1 cellular context compared by ENCODE assay signal in genomic region chr14:74762917-74763802, GRCh38.
TF ChIP-seq lines count a peak whose summit lies in the region.

A gene with protein sequence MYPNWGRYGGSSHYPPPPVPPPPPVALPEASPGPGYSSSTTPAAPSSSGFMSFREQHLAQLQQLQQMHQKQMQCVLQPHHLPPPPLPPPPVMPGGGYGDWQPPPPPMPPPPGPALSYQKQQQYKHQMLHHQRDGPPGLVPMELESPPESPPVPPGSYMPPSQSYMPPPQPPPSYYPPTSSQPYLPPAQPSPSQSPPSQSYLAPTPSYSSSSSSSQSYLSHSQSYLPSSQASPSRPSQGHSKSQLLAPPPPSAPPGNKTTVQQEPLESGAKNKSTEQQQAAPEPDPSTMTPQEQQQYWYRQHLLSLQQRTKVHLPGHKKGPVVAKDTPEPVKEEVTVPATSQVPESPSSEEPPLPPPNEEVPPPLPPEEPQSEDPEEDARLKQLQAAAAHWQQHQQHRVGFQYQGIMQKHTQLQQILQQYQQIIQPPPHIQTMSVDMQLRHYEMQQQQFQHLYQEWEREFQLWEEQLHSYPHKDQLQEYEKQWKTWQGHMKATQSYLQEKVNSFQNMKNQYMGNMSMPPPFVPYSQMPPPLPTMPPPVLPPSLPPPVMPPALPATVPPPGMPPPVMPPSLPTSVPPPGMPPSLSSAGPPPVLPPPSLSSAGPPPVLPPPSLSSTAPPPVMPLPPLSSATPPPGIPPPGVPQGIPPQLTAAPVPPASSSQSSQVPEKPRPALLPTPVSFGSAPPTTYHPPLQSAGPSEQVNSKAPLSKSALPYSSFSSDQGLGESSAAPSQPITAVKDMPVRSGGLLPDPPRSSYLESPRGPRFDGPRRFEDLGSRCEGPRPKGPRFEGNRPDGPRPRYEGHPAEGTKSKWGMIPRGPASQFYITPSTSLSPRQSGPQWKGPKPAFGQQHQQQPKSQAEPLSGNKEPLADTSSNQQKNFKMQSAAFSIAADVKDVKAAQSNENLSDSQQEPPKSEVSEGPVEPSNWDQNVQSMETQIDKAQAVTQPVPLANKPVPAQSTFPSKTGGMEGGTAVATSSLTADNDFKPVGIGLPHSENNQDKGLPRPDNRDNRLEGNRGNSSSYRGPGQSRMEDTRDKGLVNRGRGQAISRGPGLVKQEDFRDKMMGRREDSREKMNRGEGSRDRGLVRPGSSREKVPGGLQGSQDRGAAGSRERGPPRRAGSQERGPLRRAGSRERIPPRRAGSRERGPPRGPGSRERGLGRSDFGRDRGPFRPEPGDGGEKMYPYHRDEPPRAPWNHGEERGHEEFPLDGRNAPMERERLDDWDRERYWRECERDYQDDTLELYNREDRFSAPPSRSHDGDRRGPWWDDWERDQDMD (N-terminal part only) (plus strand): TSS chr14:74763316. CDS start chr14:74763490, 174 bp downstream.

TF ChIP-seq in HCT116, 20 proteins besides CTCF, POLR2A, EP300 and RAD21 (continued from another document):
- TF ChIP-seq, protein P1, sequence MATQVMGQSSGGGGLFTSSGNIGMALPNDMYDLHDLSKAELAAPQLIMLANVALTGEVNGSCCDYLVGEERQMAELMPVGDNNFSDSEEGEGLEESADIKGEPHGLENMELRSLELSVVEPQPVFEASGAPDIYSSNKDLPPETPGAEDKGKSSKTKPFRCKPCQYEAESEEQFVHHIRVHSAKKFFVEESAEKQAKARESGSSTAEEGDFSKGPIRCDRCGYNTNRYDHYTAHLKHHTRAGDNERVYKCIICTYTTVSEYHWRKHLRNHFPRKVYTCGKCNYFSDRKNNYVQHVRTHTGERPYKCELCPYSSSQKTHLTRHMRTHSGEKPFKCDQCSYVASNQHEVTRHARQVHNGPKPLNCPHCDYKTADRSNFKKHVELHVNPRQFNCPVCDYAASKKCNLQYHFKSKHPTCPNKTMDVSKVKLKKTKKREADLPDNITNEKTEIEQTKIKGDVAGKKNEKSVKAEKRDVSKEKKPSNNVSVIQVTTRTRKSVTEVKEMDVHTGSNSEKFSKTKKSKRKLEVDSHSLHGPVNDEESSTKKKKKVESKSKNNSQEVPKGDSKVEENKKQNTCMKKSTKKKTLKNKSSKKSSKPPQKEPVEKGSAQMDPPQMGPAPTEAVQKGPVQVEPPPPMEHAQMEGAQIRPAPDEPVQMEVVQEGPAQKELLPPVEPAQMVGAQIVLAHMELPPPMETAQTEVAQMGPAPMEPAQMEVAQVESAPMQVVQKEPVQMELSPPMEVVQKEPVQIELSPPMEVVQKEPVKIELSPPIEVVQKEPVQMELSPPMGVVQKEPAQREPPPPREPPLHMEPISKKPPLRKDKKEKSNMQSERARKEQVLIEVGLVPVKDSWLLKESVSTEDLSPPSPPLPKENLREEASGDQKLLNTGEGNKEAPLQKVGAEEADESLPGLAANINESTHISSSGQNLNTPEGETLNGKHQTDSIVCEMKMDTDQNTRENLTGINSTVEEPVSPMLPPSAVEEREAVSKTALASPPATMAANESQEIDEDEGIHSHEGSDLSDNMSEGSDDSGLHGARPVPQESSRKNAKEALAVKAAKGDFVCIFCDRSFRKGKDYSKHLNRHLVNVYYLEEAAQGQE (IDR thresholded peaks at IDR 0.05; ENCODE audit: low read depth) = no peak
- no peak for TF ChIP-seq EZH2 (IDR thresholded peaks at IDR 0.05)
- peak; percentile 14 for TF ChIP-seq ZBTB33 (IDR thresholded peaks at IDR 0.05; ENCODE audit: extremely low read depth, insufficient replicate concordance, low read length)
- TF ChIP-seq EZH2phosphoT487 (IDR thresholded peaks at IDR 0.05; ENCODE audit: borderline replicate concordance) = no peak
- peak; percentile 75 for TF ChIP-seq SIN3A (IDR thresholded peaks at IDR 0.05; ENCODE audit: low read depth)
- TF ChIP-seq, protein P2, sequence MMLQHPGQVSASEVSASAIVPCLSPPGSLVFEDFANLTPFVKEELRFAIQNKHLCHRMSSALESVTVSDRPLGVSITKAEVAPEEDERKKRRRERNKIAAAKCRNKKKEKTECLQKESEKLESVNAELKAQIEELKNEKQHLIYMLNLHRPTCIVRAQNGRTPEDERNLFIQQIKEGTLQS (IDR thresholded peaks at IDR 0.05) = no peak
